8 cellular contexts compared by ENCODE assay signal in genomic region chr22:17158176-17158567, GRCh38. TPM values are rescaled to one million over a fixed set of nuclear protein-coding genes. Genes with fewer than 3 reads are reported as not detected.
DNase-seq lines count a peak whose midpoint lies in the region; ATAC-seq and TF ChIP-seq lines count a peak whose summit lies in the region.

No MANE protein-coding gene starts in this region.

- H3K4me3 Mint-ChIP-seq in activated naive CD4-positive, alpha-beta T cell treated with anti-CD3 and anti-CD28 coated beads, Interleukin-2, amount 50 U/mL, for 24 hours: peak overlapping the region; percentile 89
- H3K4me3 Mint-ChIP-seq in brain (peak overlapping the region; percentile 86 to 91 (median 90)), memory B cell (peak overlapping the region; percentile 88), type B pancreatic cell (peak overlapping the region; percentile 88)

- H3K4me1 Mint-ChIP-seq in activated naive CD4-positive, alpha-beta T cell treated with anti-CD3 and anti-CD28 coated beads, Interleukin-2, amount 50 U/mL, for 24 hours: peaks cover 34% of the 10 kb centered on the region
- H3K4me1 Mint-ChIP-seq in brain (peaks cover 44% of the 10 kb centered on the region), memory B cell (peaks cover 14% of the 10 kb centered on the region), type B pancreatic cell (ENCODE audit: unreplicated experiment) (peaks cover 12% of the 10 kb centered on the region)

- H3K27ac Mint-ChIP-seq in activated naive CD4-positive, alpha-beta T cell treated with anti-CD3 and anti-CD28 coated beads, Interleukin-2, amount 50 U/mL, for 24 hours: peak overlapping the region; percentile 17
- H3K27ac Mint-ChIP-seq in brain (peak overlapping the region; percentile 48 to 94 (median 92)), memory B cell (no peak overlapping the region), type B pancreatic cell (peak overlapping the region; percentile 75)

- no peak for DNase-seq in activated naive CD4-positive, alpha-beta T cell treated with Interleukin-2 at 50 U/mL for 16 hours
- DNase-seq in memory B cell (ENCODE audit: low spot score in 2 of 2) (no peak), type B pancreatic cell (ENCODE audit: extremely low spot score, unreplicated experiment) (no peak), islet precursor cell (no peak), mucosa of gallbladder (ENCODE audit: low spot score) (no peak)

- ATAC-seq in memory B cell (ENCODE audit: low read depth) (no peak), GM18867 (IDR thresholded peaks at IDR 0.05; ENCODE audit: unreplicated experiment) (no peak)

- peaks cover 4% of the 10 kb centered on the region for H3K36me3 Mint-ChIP-seq in activated naive CD4-positive, alpha-beta T cell treated with anti-CD3 and anti-CD28 coated beads, Interleukin-2, amount 50 U/mL, for 24 hours
- H3K36me3 Mint-ChIP-seq in brain (peaks cover 21% of the 10 kb centered on the region), memory B cell (peaks cover 2% of the 10 kb centered on the region), type B pancreatic cell (peaks cover 11% of the 10 kb centered on the region)

- TF ChIP-seq CTCF in brain (conservative IDR thresholded peaks at IDR 0.05) (no peak), type B pancreatic cell (conservative IDR thresholded peaks at IDR 0.05) (no peak)

- no peaks in the 10 kb centered on the region for H3K27me3 Mint-ChIP-seq in activated naive CD4-positive, alpha-beta T cell treated with anti-CD3 and anti-CD28 coated beads, Interleukin-2, amount 50 U/mL, for 24 hours
- H3K27me3 Mint-ChIP-seq in brain (no peaks in the 10 kb centered on the region), memory B cell (no peaks in the 10 kb centered on the region), type B pancreatic cell (no peaks in the 10 kb centered on the region)

- no peaks in the 10 kb centered on the region for H3K9me3 Mint-ChIP-seq in activated naive CD4-positive, alpha-beta T cell treated with anti-CD3 and anti-CD28 coated beads, Interleukin-2, amount 50 U/mL, for 24 hours
- H3K9me3 Mint-ChIP-seq in brain (peaks cover 0 to 9% (median 0%) of the 10 kb centered on the region in 5 experiments), memory B cell (no peaks in the 10 kb centered on the region), type B pancreatic cell (no peaks in the 10 kb centered on the region)

RNA-seq across cellular contexts. Expression of gene HDHD5, which starts 0.9 kb away (rescaled TPM):
- 35.6 TPM for polyA plus RNA-seq in brain (ENCODE audit: insufficient read depth, low read depth, low replicate concordance)
- 25.3 and 40.1 TPM in 2 replicates for total RNA-seq in type B pancreatic cell (ENCODE audit: low replicate concordance)
- total RNA-seq in mucosa of gallbladder: 31.7 TPM

RNA-seq across cellular contexts. Expression of gene TMEM121B, which starts 37.0 kb away (rescaled TPM):
- 7.4 TPM for polyA plus RNA-seq in brain (ENCODE audit: insufficient read depth, low read depth, low replicate concordance)
- total RNA-seq in type B pancreatic cell (ENCODE audit: low replicate concordance): 2.9 TPM in 2 replicates
- 1.7 TPM for total RNA-seq in mucosa of gallbladder
